In genomic region chr1:32351859-32352745, GRCh38 we compare ENCODE assay signal across 7 cellular contexts. TPM values are rescaled to one million over a fixed set of nuclear protein-coding genes. Genes with fewer than 3 reads are reported as not detected.
DNase-seq lines count a peak whose midpoint lies in the region; ATAC-seq and TF ChIP-seq lines count a peak whose summit lies in the region.

No MANE protein-coding gene starts in this region.

- H3K9me3 ChIP-seq in heart right ventricle (no peaks in the 10 kb centered on the region), parathyroid adenoma (ENCODE audit: control insufficient read depth, low read length) (no peaks in the 10 kb centered on the region)

- no peaks in the 10 kb centered on the region for H3K79me2 ChIP-seq in parathyroid adenoma

- H3K27ac Mint-ChIP-seq in activated CD8-positive, alpha-beta T cell treated with anti-CD3 and anti-CD28 coated beads, Interleukin-2, amount 10 ng/mL, durations not matched to agents 7 days and 5 days, result no peak overlapping the region

- H3K27me3 Mint-ChIP-seq in activated CD8-positive, alpha-beta T cell treated with anti-CD3 and anti-CD28 coated beads, Interleukin-2, amount 10 ng/mL, durations not matched to agents 7 days and 5 days (ENCODE audit: low read depth), result peaks cover 2% of the 10 kb centered on the region

- CTCF ChIA-PET in activated CD8-positive, alpha-beta T cell treated with anti-CD3 and anti-CD28 coated beads, Interleukin-2, amount 10 ng/mL, durations not matched to agents 7 days and 5 days (lab: Charles Lee), result interaction anchor here (1.4 to 3.6 kb wide), 5 partner anchors 11 to 136 kb away, joined by 3 to 21 read pairs (median 5); partner anchors contain the start of gene MARCKSL1

- POLR2A ChIA-PET in activated CD8-positive, alpha-beta T cell treated with anti-CD3 and anti-CD28 coated beads, Interleukin-2, amount 10 ng/mL, durations not matched to agents 7 days and 5 days (lab: Charles Lee), result interaction anchor here (0.6 to 1.9 kb wide), 7 partner anchors 8 to 390 kb away, joined by 3 to 7 read pairs (median 3); partner anchors contain the start of genes BSDC1, FAM229A, IQCC and MARCKSL1

- H3K36me3 Mint-ChIP-seq in activated CD8-positive, alpha-beta T cell treated with anti-CD3 and anti-CD28 coated beads, Interleukin-2, amount 10 ng/mL, durations not matched to agents 7 days and 5 days (ENCODE audit: low read depth), result no peaks in the 10 kb centered on the region

- TF ChIP-seq CTCF in heart right ventricle (IDR thresholded peaks at IDR 0.05) (peak in 2 of 9 donors; percentile 0 to 5), parathyroid adenoma (IDR thresholded peaks at IDR 0.05) (no peak)

- intact Hi-C loops in heart right ventricle (cut with DNase I), result loop anchor here in 1 of 10 donors (5.0 kb wide), 1 partner anchor 40 kb away; the partner anchor contains the start of gene BSDC1

- H3K27me3 ChIP-seq in heart right ventricle (no peaks in the 10 kb centered on the region), parathyroid adenoma (ENCODE audit: control insufficient read depth, insufficient read depth, low read length) (no peaks in the 10 kb centered on the region)

- H3K4me3 ChIP-seq in heart right ventricle (peak overlapping the region; percentile 57 to 84 (median 75)), parathyroid adenoma (ENCODE audit: low read depth, low read length) (peak overlapping the region; percentile 85)

- H3K4me2 ChIP-seq in parathyroid adenoma (ENCODE audit: low read length), result peak overlapping the region; percentile 93

- peaks cover 50% of the 10 kb centered on the region for H3K4me1 Mint-ChIP-seq in activated CD8-positive, alpha-beta T cell treated with anti-CD3 and anti-CD28 coated beads, Interleukin-2, amount 10 ng/mL, durations not matched to agents 7 days and 5 days (ENCODE audit: low read depth)

- H3K4me3 Mint-ChIP-seq in activated CD8-positive, alpha-beta T cell treated with anti-CD3 and anti-CD28 coated beads, Interleukin-2, amount 10 ng/mL, durations not matched to agents 7 days and 5 days, result peak overlapping the region; percentile 47

- DNase-seq in GM03348 (ENCODE audit: low spot score) (peak; percentile 73), heart right ventricle (peak; percentile 52 to 67)
- DNase-seq in activated CD8-positive, alpha-beta T cell treated with anti-CD3 and anti-CD28 coated beads, Interleukin-2, amount 10 ng/mL, durations not matched to agents 7 days and 5 days, result no peak

- H3K27ac ChIP-seq in heart right ventricle (peak overlapping the region; percentile 85 to 98 (median 95)), parathyroid adenoma (peak overlapping the region; percentile 79)

- no peaks in the 10 kb centered on the region for H3K9me3 Mint-ChIP-seq in activated CD8-positive, alpha-beta T cell treated with anti-CD3 and anti-CD28 coated beads, Interleukin-2, amount 10 ng/mL, durations not matched to agents 7 days and 5 days (ENCODE audit: insufficient read depth)

- H3K4me1 ChIP-seq in heart right ventricle, result peaks cover 11 to 64% (median 54%) of the 10 kb centered on the region in 9 donors
- H3K4me1 ChIP-seq in parathyroid adenoma, result no peaks in the 10 kb centered on the region

- H3K9ac ChIP-seq in parathyroid adenoma, result no peak overlapping the region

- 12 to 13% methylated on average over 28 to 30 of the region's 30 CpGs for WGBS in heart right ventricle, 2 donors

- H2AFZ ChIP-seq in parathyroid adenoma, result peak overlapping the region; percentile 80

- peak; percentile 16 for ATAC-seq in HG03159 (IDR thresholded peaks at IDR 0.05; ENCODE audit: unreplicated experiment)
- ATAC-seq in activated CD8-positive, alpha-beta T cell treated with anti-CD3 and anti-CD28 coated beads, Interleukin-2, amount 10 ng/mL, durations not matched to agents 7 days and 5 days, result no peak
- ATAC-seq in heart right ventricle, result peak; percentile 3 to 34 (median 20)
- ATAC-seq in HG02973 (IDR thresholded peaks at IDR 0.05; ENCODE audit: unreplicated experiment), result no peak
- no peak for ATAC-seq in GM21825 (IDR thresholded peaks at IDR 0.05; ENCODE audit: unreplicated experiment)

- H3K36me3 ChIP-seq in heart right ventricle, result peaks cover 0 to 4% (median 0%) of the 10 kb centered on the region in 9 donors
- H3K36me3 ChIP-seq in parathyroid adenoma (ENCODE audit: control insufficient read depth, insufficient read depth, low read length), result no peaks in the 10 kb centered on the region

RNA-seq across cellular contexts. Expression of gene FAM229A, which starts 10.2 kb away (rescaled TPM):
- total RNA-seq in activated CD8-positive, alpha-beta T cell treated with anti-CD3 and anti-CD28 coated beads, Interleukin-2, amount 10 ng/mL, durations not matched to agents 7 days and 5 days, result 1 to 10 TPM; 2.6 to 3.2 TPM
- 1 to 10 TPM in 9 of 10 donors, under 1 TPM in 1; 0.93 to 5.2 (median 2.2) TPM for total RNA-seq in heart right ventricle
- polyA plus RNA-seq in heart right ventricle, result 10 to 100 TPM in 1 of 2 donors, 1 to 10 TPM in 1; 2.8 to 13.4 TPM

RNA-seq across cellular contexts. Expression of gene TSSK3, which starts 10.2 kb away (rescaled TPM):
- total RNA-seq in activated CD8-positive, alpha-beta T cell treated with anti-CD3 and anti-CD28 coated beads, Interleukin-2, amount 10 ng/mL, durations not matched to agents 7 days and 5 days, result under 1 TPM in 1 of 2 experiments, not detected in 1; 0.21 TPM
- 1 to 10 TPM in 7 of 10 donors, under 1 TPM in 3; 0.47 to 5.8 (median 1.7) TPM for total RNA-seq in heart right ventricle
- polyA plus RNA-seq in heart right ventricle, result 1 to 10 TPM in 1 of 2 donors, under 1 TPM in 1; 0.10 to 4.4 TPM

RNA-seq across cellular contexts. Expression of gene MARCKSL1, which starts 16.1 kb away (rescaled TPM):
- 10 to 100 TPM; 23.1 to 26.1 TPM for total RNA-seq in activated CD8-positive, alpha-beta T cell treated with anti-CD3 and anti-CD28 coated beads, Interleukin-2, amount 10 ng/mL, durations not matched to agents 7 days and 5 days
- 10 to 100 TPM in 8 of 10 donors, 1 to 10 TPM in 2; 6.3 to 27.4 (median 13.2) TPM for total RNA-seq in heart right ventricle
- 10 to 100 TPM; 21.1 to 61.1 TPM for polyA plus RNA-seq in heart right ventricle

RNA-seq across cellular contexts. Expression of gene BSDC1, which starts 42.1 kb away (rescaled TPM):
- total RNA-seq in activated CD8-positive, alpha-beta T cell treated with anti-CD3 and anti-CD28 coated beads, Interleukin-2, amount 10 ng/mL, durations not matched to agents 7 days and 5 days, result 10 to 100 TPM; 37.3 to 38.5 TPM
- total RNA-seq in heart right ventricle, result 10 to 100 TPM; 37.2 to 49.4 (median 45.9) TPM
- polyA plus RNA-seq in heart right ventricle, result 10 to 100 TPM; 21.4 to 24.1 TPM

Comparison
In these comparisons a context has a peak if more than half of its experiments do, and no peak if none do; other contexts are left out.
1. ATAC-seq: peak in HG03159 (single experiment) and heart right ventricle (8 of 8); none in activated CD8-positive, alpha-beta T cell treated with anti-CD3 and anti-CD28 coated beads, Interleukin-2, amount 10 ng/mL, durations not matched to agents 7 days and 5 days (single experiment), HG02973 (single experiment) and GM21825 (single experiment).